Comparison of ENCODE assay signal across 1 cellular context in the genomic region with DNA sequence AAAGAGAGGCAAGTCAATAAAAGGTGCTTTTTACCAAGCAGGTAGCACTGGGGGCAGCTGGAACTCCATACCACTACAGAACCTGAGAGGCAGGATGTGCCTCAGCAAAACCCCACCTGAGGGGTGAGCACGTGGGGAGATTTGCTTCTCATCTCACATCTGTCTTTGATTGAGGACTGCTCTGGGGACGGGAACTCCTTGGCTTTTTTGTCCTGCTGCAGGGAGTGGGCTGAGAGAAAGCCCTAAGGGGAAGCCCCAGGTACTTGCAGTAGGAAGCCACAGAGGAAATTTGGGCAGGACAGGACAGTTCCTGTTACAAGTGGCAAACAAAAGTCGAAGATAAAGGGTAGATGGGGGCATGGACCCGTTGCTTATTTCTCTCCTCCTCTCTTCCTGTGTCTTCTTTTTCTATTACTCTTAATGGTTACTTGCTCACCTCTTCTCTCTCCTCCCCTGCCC.
TF ChIP-seq lines count a peak whose summit lies in the region.

No MANE protein-coding gene starts in this region.

TF ChIP-seq in GM12878, 131 proteins besides CTCF, POLR2A, EP300 and RAD21:
- TF ChIP-seq, protein P1, sequence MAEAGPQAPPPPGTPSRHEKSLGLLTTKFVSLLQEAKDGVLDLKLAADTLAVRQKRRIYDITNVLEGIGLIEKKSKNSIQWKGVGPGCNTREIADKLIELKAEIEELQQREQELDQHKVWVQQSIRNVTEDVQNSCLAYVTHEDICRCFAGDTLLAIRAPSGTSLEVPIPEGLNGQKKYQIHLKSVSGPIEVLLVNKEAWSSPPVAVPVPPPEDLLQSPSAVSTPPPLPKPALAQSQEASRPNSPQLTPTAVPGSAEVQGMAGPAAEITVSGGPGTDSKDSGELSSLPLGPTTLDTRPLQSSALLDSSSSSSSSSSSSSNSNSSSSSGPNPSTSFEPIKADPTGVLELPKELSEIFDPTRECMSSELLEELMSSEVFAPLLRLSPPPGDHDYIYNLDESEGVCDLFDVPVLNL (IDR thresholded peaks at IDR 0.05; ENCODE audit: low read depth, low read length): no peak
TF ChIP-seq in GM12878: peak in this region for 0.
